ENCODE assay signal across 8 cellular contexts in genomic region chr16:80924372-80924978, GRCh38.
A peak's percentile ranks its signal among the peaks of the same experiment; 100 is the strongest.
DNase-seq lines count a peak whose midpoint lies in the region; ATAC-seq, FAIRE-seq and TF ChIP-seq lines count a peak whose summit lies in the region.

No MANE protein-coding gene starts in this region.

- peak overlapping the region; percentile 21 for H2AFZ ChIP-seq in osteoblast (ENCODE audit: low read length)

- no peaks in the 10 kb centered on the region for H3K27me3 ChIP-seq in osteoblast (ENCODE audit: insufficient read depth, low read length)

- H3K79me2 ChIP-seq in osteoblast (ENCODE audit: insufficient read depth, low read length) = no peaks in the 10 kb centered on the region

- TF ChIP-seq CTCF in osteoblast (IDR thresholded peaks at IDR 0.05; ENCODE audit: extremely low read depth, low read depth, low read length) = peak; percentile 87

- no peaks in the 10 kb centered on the region for H4K20me1 ChIP-seq in osteoblast (ENCODE audit: insufficient read depth, low read length)

- no peaks in the 10 kb centered on the region for H3K9me3 ChIP-seq in osteoblast (ENCODE audit: low read depth, low read length)

- H3K4me1 ChIP-seq in osteoblast (ENCODE audit: insufficient read depth, low read length) = no peaks in the 10 kb centered on the region

- H3K27ac ChIP-seq in osteoblast (ENCODE audit: low read depth, low read length) = no peak overlapping the region

- peak overlapping the region; percentile 32 for H3K4me2 ChIP-seq in osteoblast (ENCODE audit: insufficient read depth, low read length)

- peak; percentile 86 for FAIRE-seq in HTR-8/SVneo (lab: Jason Lieb, UNC)

- peak; percentile 38 for ATAC-seq in esophagus mucosa
- ATAC-seq in HG03139 (IDR thresholded peaks at IDR 0.05; ENCODE audit: unreplicated experiment) = no peak

- H3K4me3 ChIP-seq in osteoblast (ENCODE audit: insufficient read depth, low read length) = no peak overlapping the region

- no peaks in the 10 kb centered on the region for H3K36me3 ChIP-seq in osteoblast (ENCODE audit: insufficient read depth, low read length)

- DNase-seq in NCI-H748 (lab: John Stamatoyannopoulos, UW; ENCODE audit: unreplicated experiment) (peak; percentile 43), NCI-H748 treated with DMSO at 0.1 percent for 48 hours (lab: John Stamatoyannopoulos, UW) (no peak), HTR-8/SVneo (ENCODE audit: insufficient read length, low spot score) (peak; percentile 83), osteoblast (ENCODE audit: insufficient read length, low spot score, missing footprints) (peak; percentile 87), NCI-H774 (lab: John Stamatoyannopoulos, UW) (no peak)
- peak; percentile 69 for DNase-seq in activated CD4-positive, alpha-beta T cell treated with anti-CD3 and anti-CD28 coated beads for 48 hours

Comparison
In these comparisons a context has a peak if more than half of its experiments do, and no peak if none do; other contexts are left out.
1. DNase-seq: peak in NCI-H748 (single experiment), HTR-8/SVneo (single experiment), activated CD4-positive, alpha-beta T cell treated with anti-CD3 and anti-CD28 coated beads for 48 hours (single experiment) and osteoblast (single experiment); none in NCI-H748 treated with DMSO at 0.1 percent for 48 hours (single experiment) and NCI-H774 (single experiment).